23 cellular contexts compared by ENCODE assay signal in genomic region chr12:116026768-116027550, GRCh38.
A peak's percentile ranks its signal among the peaks of the same experiment; 100 is the strongest.
DNase-seq lines count a peak whose midpoint lies in the region; ATAC-seq and TF ChIP-seq lines count a peak whose summit lies in the region.
"Had no signal": no experiment of that assay in that cellular context is flagged by ENCODE, and none has a peak within 500 bp of the region (broad histone marks: within the 10 kb centered on the region; RNA-seq: fewer than 3 reads in every experiment).

No MANE protein-coding gene starts in this region.

- H3K79me2 ChIP-seq in HCT116 (ENCODE audit: insufficient read depth, low read length), result peaks cover 98% of the 10 kb centered on the region

- H3K36me3 ChIP-seq in CD4-positive, alpha-beta memory T cell (ENCODE audit: insufficient read depth, low read length), result no peaks in the 10 kb centered on the region
- no peaks in the 10 kb centered on the region for H3K36me3 ChIP-seq in HCT116 (ENCODE audit: control insufficient read depth in 1 of 2, insufficient read depth in 2 of 2, low read length in 2 of 2)
- H3K36me3 ChIP-seq in uterus, result no peaks in the 10 kb centered on the region
- H3K36me3 ChIP-seq: sigmoid colon, upper lobe of left lung, WERI-Rb-1 had no signal

- peak overlapping the region in 5 of 7 donors; percentile 16 to 84 (median 55) for H3K27ac Mint-ChIP-seq in CD4-positive, alpha-beta memory T cell
- peak overlapping the region; percentile 37 for H3K27ac Mint-ChIP-seq in chondrocyte (ENCODE audit: unreplicated experiment)
- H3K27ac Mint-ChIP-seq in natural killer cell treated with Interleukin-12 subunit alpha and Interleukin-12 subunit beta and Interleukin-15 and Interleukin-18, amount 100 ng/mL, for 72 hours, result peak overlapping the region; percentile 40 to 49
- H3K27ac Mint-ChIP-seq: endodermal cell; mesothelial cell of epicardium; T-helper 1 cell treated with Interleukin-12 subunit alpha and Interleukin-12 subunit beta and Interleukin-4 antibody, amounts not matched to agents 30 μg/mL and 1 μg/mL, for 36 hours had no signal

- intact Hi-C loops in CD4-positive, alpha-beta memory T cell (cut with micrococcal nuclease), result no loop called here
- intact Hi-C loops in HCT116 (cut with micrococcal nuclease) (no loop called here), uterus (cut with DNase I; ENCODE audit: low total_unique reads) (no loop called here)

- DNase-seq in CD4-positive, alpha-beta memory T cell, result no peak
- DNase-seq in HCT116 (ENCODE audit: low read depth, low spot score), result no peak
- DNase-seq in chondrocyte (ENCODE audit: low spot score), result no peak
- no peak for DNase-seq in natural killer cell treated with Interleukin-12 subunit alpha and Interleukin-12 subunit beta and Interleukin-15 and Interleukin-18, amount 100 ng/mL, for 72 hours (ENCODE audit: low spot score)
- no peak for DNase-seq in uterus
- DNase-seq in SKM-1 (lab: John Stamatoyannopoulos, UW; ENCODE audit: unreplicated experiment), result no peak
- DNase-seq: activated effector memory CD4-positive, alpha-beta T cell treated with Interleukin-2 at 50 U/mL for 16 hours; cerebellar nuclear complex; DND-41; endodermal cell; H7; kidney glomerular epithelial cell; NCI-H2029 treated with DMSO at 0.1 percent for 48 hours; NCI-H524; SHP77; sigmoid colon; stomach; upper lobe of left lung; WERI-Rb-1 had no signal

- H3K27me3 Mint-ChIP-seq in CD4-positive, alpha-beta memory T cell, result no peaks in the 10 kb centered on the region
- no peaks in the 10 kb centered on the region for H3K27me3 Mint-ChIP-seq in chondrocyte (ENCODE audit: low read depth)
- no peaks in the 10 kb centered on the region for H3K27me3 Mint-ChIP-seq in natural killer cell treated with Interleukin-12 subunit alpha and Interleukin-12 subunit beta and Interleukin-15 and Interleukin-18, amount 100 ng/mL, for 72 hours

- TF ChIP-seq POLR2A in HCT116 (IDR thresholded peaks at IDR 0.05; ENCODE audit: borderline replicate concordance, extremely low read depth, insufficient read depth, insufficient read length) (no peak), uterus (IDR thresholded peaks at IDR 0.05) (no peak)

- POLR2A ChIA-PET in CD4-positive, alpha-beta memory T cell (lab: Charles Lee; ENCODE audit: partially characterized antibody), result no interaction called here
- POLR2A ChIA-PET in HCT116 (lab: Charles Lee), result no interaction called here

- H2AFZ ChIP-seq in HCT116 (ENCODE audit: low read depth, low read length, poor library complexity, severe bottlenecking), result no peak overlapping the region

- no peak overlapping the region for H3K9ac ChIP-seq in HCT116 (ENCODE audit: low read length)
- H3K9ac ChIP-seq: KMS-11 had no signal

- H3K4me3 Mint-ChIP-seq in CD4-positive, alpha-beta memory T cell, result peak overlapping the region in 1 of 8 donors; percentile 23
- H3K4me3 Mint-ChIP-seq in chondrocyte (ENCODE audit: unreplicated experiment), result no peak overlapping the region
- peak overlapping the region; percentile 47 for H3K4me3 Mint-ChIP-seq in natural killer cell treated with Interleukin-12 subunit alpha and Interleukin-12 subunit beta and Interleukin-15 and Interleukin-18, amount 100 ng/mL, for 72 hours
- H3K4me3 Mint-ChIP-seq: endodermal cell; mesothelial cell of epicardium; T-helper 1 cell treated with Interleukin-12 subunit alpha and Interleukin-12 subunit beta and Interleukin-4 antibody, amounts not matched to agents 30 μg/mL and 1 μg/mL, for 36 hours had no signal

- BruUV-seq in HCT116 (replicated peaks; lab: Mats Ljungman, UMichigan), result no TSS peak

- ATAC-seq in HCT116 (peak; percentile 59), HG03439 (IDR thresholded peaks at IDR 0.05; ENCODE audit: unreplicated experiment) (no peak)
- ATAC-seq in natural killer cell treated with Interleukin-12 subunit alpha and Interleukin-12 subunit beta and Interleukin-15 and Interleukin-18, amount 100 ng/mL, for 72 hours, result peak; percentile 68 to 77

- H3K4me1 ChIP-seq in CD4-positive, alpha-beta memory T cell (ENCODE audit: insufficient read depth, low read length), result peaks cover 9% of the 10 kb centered on the region
- peaks cover 11 to 12% of the 10 kb centered on the region in 2 experiments; a peak in 3 of 4 replicates for H3K4me1 ChIP-seq in HCT116 (ENCODE audit: control insufficient read depth in 1 of 2, insufficient read depth in 2 of 2, low read length in 2 of 2)
- no peaks in the 10 kb centered on the region for H3K4me1 ChIP-seq in uterus

- H3K4me1 Mint-ChIP-seq in CD4-positive, alpha-beta memory T cell, result peaks cover 34 to 65% (median 40%) of the 10 kb centered on the region in 4 donors
- H3K4me1 Mint-ChIP-seq in chondrocyte (ENCODE audit: low read depth), result peaks cover 33% of the 10 kb centered on the region
- peaks cover 31 to 38% of the 10 kb centered on the region in 2 donors for H3K4me1 Mint-ChIP-seq in natural killer cell treated with Interleukin-12 subunit alpha and Interleukin-12 subunit beta and Interleukin-15 and Interleukin-18, amount 100 ng/mL, for 72 hours (ENCODE audit: low read depth in 2 of 2)
- H3K4me1 Mint-ChIP-seq: mesothelial cell of epicardium had no signal

- RAD21 ChIA-PET in HCT116 (lab: Charles Lee; ENCODE audit: low non-redundant PET in 1 of 2, low total read pairs in 2 of 2, uncharacterized antibody in 2 of 2, unreplicated experiment in 2 of 2), result no interaction called here

- TF ChIP-seq CTCF in HCT116 (IDR thresholded peaks at IDR 0.05 in 2 of 3, conservative IDR thresholded peaks at IDR 0.05 in 1 of 3; ENCODE audit: borderline replicate concordance in 1 of 3, insufficient read depth in 1 of 3, low read depth in 2 of 3, low read length in 2 of 3) (no peak), chondrocyte (IDR thresholded peaks at IDR 0.05) (no peak), uterus (IDR thresholded peaks at IDR 0.05) (no peak)

- H3K9me2 ChIP-seq in HCT116 (ENCODE audit: insufficient read depth), result no peaks in the 10 kb centered on the region

- no peaks in the 10 kb centered on the region for H3K27me3 ChIP-seq in CD4-positive, alpha-beta memory T cell (ENCODE audit: insufficient read depth, low read length)
- no peaks in the 10 kb centered on the region for H3K27me3 ChIP-seq in HCT116 (ENCODE audit: insufficient read depth, low read length)
- H3K27me3 ChIP-seq in uterus, result no peaks in the 10 kb centered on the region
- H3K27me3 ChIP-seq: sigmoid colon, stomach, upper lobe of left lung had no signal

- no peak overlapping the region for H3K4me3 ChIP-seq in CD4-positive, alpha-beta memory T cell (ENCODE audit: low read length in 2 of 2)
- H3K4me3 ChIP-seq in HCT116 (replicated peaks in 1 of 2; ENCODE audit: low read depth in 1 of 2, low read length in 2 of 2) (no peak overlapping the region), uterus (no peak overlapping the region)
- H3K4me3 ChIP-seq: sigmoid colon, stomach, upper lobe of left lung had no signal

- peaks cover 41% of the 10 kb centered on the region for H4K20me1 ChIP-seq in HCT116 (ENCODE audit: insufficient read depth)

- H3K36me3 Mint-ChIP-seq in CD4-positive, alpha-beta memory T cell, result peaks cover 0 to 6% of the 10 kb centered on the region in 2 donors
- no peaks in the 10 kb centered on the region for H3K36me3 Mint-ChIP-seq in chondrocyte (ENCODE audit: low read depth)
- H3K36me3 Mint-ChIP-seq in natural killer cell treated with Interleukin-12 subunit alpha and Interleukin-12 subunit beta and Interleukin-15 and Interleukin-18, amount 100 ng/mL, for 72 hours, result no peaks in the 10 kb centered on the region

- CTCF ChIA-PET in CD4-positive, alpha-beta memory T cell (lab: Charles Lee; ENCODE audit: partially characterized antibody), result no interaction called here
- CTCF ChIA-PET in HCT116 (lab: Charles Lee), result no interaction called here

- H3K27ac ChIP-seq in CD4-positive, alpha-beta memory T cell (ENCODE audit: low read depth, low read length), result no peak overlapping the region
- H3K27ac ChIP-seq in HCT116 (ENCODE audit: low read depth, low read length) (no peak overlapping the region), uterus (no peak overlapping the region)
- H3K27ac ChIP-seq: KMS-11, sigmoid colon, stomach, upper lobe of left lung, WERI-Rb-1 had no signal

- no peak for TF ChIP-seq RAD21 in HCT116 (IDR thresholded peaks at IDR 0.05; ENCODE audit: low read depth)

- H3K4me2 ChIP-seq in HCT116 (ENCODE audit: low read length), result no peak overlapping the region
- H3K4me2 ChIP-seq: KMS-11 had no signal

- H3K9me3 ChIP-seq in CD4-positive, alpha-beta memory T cell (ENCODE audit: control insufficient read depth in 1 of 2, low read length in 2 of 2), result no peaks in the 10 kb centered on the region
- H3K9me3 ChIP-seq in HCT116 (ENCODE audit: control insufficient read depth in 1 of 2, insufficient read depth in 1 of 2, low read depth in 1 of 2, low read length in 2 of 2) (no peaks in the 10 kb centered on the region), uterus (no peaks in the 10 kb centered on the region)
- H3K9me3 ChIP-seq: sigmoid colon had no signal

- no peaks in the 10 kb centered on the region for H3K9me3 Mint-ChIP-seq in CD4-positive, alpha-beta memory T cell
- H3K9me3 Mint-ChIP-seq in chondrocyte (ENCODE audit: low read depth), result peaks cover 5% of the 10 kb centered on the region
- no peaks in the 10 kb centered on the region for H3K9me3 Mint-ChIP-seq in natural killer cell treated with Interleukin-12 subunit alpha and Interleukin-12 subunit beta and Interleukin-15 and Interleukin-18, amount 100 ng/mL, for 72 hours

TF ChIP-seq in HCT116, 20 proteins besides CTCF, POLR2A, EP300 and RAD21 (continues in another document):
- TF ChIP-seq EGR1 (IDR thresholded peaks at IDR 0.05; ENCODE audit: low read depth) (no peak), SIN3A (IDR thresholded peaks at IDR 0.05; ENCODE audit: low read depth) (no peak), CEBPB (IDR thresholded peaks at IDR 0.05; ENCODE audit: low read depth) (no peak), ELF1 (IDR thresholded peaks at IDR 0.05; ENCODE audit: borderline replicate concordance, low read depth) (no peak), ZFX (IDR thresholded peaks at IDR 0.05) (no peak), EZH2phosphoT487 (IDR thresholded peaks at IDR 0.05; ENCODE audit: borderline replicate concordance) (no peak)
- TF ChIP-seq, protein P1, sequence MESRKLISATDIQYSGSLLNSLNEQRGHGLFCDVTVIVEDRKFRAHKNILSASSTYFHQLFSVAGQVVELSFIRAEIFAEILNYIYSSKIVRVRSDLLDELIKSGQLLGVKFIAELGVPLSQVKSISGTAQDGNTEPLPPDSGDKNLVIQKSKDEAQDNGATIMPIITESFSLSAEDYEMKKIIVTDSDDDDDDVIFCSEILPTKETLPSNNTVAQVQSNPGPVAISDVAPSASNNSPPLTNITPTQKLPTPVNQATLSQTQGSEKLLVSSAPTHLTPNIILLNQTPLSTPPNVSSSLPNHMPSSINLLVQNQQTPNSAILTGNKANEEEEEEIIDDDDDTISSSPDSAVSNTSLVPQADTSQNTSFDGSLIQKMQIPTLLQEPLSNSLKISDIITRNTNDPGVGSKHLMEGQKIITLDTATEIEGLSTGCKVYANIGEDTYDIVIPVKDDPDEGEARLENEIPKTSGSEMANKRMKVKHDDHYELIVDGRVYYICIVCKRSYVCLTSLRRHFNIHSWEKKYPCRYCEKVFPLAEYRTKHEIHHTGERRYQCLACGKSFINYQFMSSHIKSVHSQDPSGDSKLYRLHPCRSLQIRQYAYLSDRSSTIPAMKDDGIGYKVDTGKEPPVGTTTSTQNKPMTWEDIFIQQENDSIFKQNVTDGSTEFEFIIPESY (IDR thresholded peaks at IDR 0.05; ENCODE audit: extremely low read depth, insufficient replicate concordance, low read length), result no peak
